ENCODE assay signal across 16 cellular contexts in the genomic region with DNA sequence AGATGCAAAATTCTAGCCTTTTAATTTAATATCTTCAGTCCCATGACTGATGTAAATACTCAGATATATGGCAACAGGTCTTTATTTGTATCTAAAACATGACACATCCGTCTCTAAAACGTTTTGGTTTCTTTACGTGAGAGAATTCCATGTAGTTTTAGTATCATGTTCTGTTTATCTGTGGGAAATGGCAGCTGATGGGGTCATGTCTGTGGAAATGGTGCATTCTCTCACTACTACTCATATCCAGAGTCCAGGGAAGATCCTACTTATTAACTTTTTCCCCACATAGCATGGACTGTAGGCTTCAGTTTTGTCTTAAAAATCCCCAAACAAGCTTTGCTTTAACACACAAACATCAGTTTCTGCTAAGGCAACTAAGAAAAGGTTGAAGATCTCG. TPM values are rescaled to one million over a fixed set of nuclear protein-coding genes. Genes with fewer than 3 reads are reported as not detected.
DNase-seq lines count a peak whose midpoint lies in the region; ATAC-seq, FAIRE-seq and TF ChIP-seq lines count a peak whose summit lies in the region.
"Had no signal": no experiment of that assay in that cellular context is flagged by ENCODE, and none has a peak within 500 bp of the region (broad histone marks: within the 10 kb centered on the region; RNA-seq: fewer than 3 reads in every experiment).

No MANE protein-coding gene starts in this region.

- no peaks in the 10 kb centered on the region for H3K36me3 ChIP-seq in neural cell (ENCODE audit: insufficient read depth, low read length)

- no peak for TF ChIP-seq RAD21 in neural cell (conservative IDR thresholded peaks at IDR 0.05)

- H3K9ac ChIP-seq in neural cell (ENCODE audit: low read length), result no peak overlapping the region

- TF ChIP-seq EP300 in neural cell (conservative IDR thresholded peaks at IDR 0.05; ENCODE audit: poor library complexity, severe bottlenecking), result no peak

- ATAC-seq in HG02759 (IDR thresholded peaks at IDR 0.05; ENCODE audit: unreplicated experiment), result no peak
- ATAC-seq: left lobe of liver had no signal

- H3K79me2 ChIP-seq in neural cell (replicated peaks; ENCODE audit: insufficient read depth, low read length), result no peaks in the 10 kb centered on the region

- no peaks in the 10 kb centered on the region for H3F3A ChIP-seq in neural cell (ENCODE audit: insufficient read depth, low read length, poor library complexity, severe bottlenecking)

- TF ChIP-seq CTCF in AG09309 (IDR thresholded peaks at IDR 0.05; ENCODE audit: control insufficient read depth, insufficient read depth, low read depth, low read length, missing control alignments), result no peak
- TF ChIP-seq CTCF in neural cell (IDR thresholded peaks at IDR 0.05; ENCODE audit: poor library complexity, severe bottlenecking), result no peak

- no peak overlapping the region for H3K27ac ChIP-seq in neural cell (ENCODE audit: low read length)
- H3K27ac ChIP-seq: tibial artery had no signal

- no peak for FAIRE-seq in GM19239 (lab: Jason Lieb, UNC)
- FAIRE-seq: D721Med, HTR-8/SVneo had no signal

- no peaks in the 10 kb centered on the region for H4K20me1 ChIP-seq in neural cell (ENCODE audit: insufficient read depth)

- H3K4me3 ChIP-seq in AG09309 (ENCODE audit: control insufficient read depth, low read depth, low read length) (no peak overlapping the region), neural cell (ENCODE audit: low read length) (peak overlapping the region; percentile 30)
- H3K4me3 ChIP-seq: tibial artery had no signal

- no peak overlapping the region for H3K4me2 ChIP-seq in neural cell (ENCODE audit: low read length)

- no peaks in the 10 kb centered on the region for H3K9me2 ChIP-seq in neural cell (ENCODE audit: insufficient read depth, low read length)

- H3K9me3 ChIP-seq in neural cell (ENCODE audit: low read length), result no peaks in the 10 kb centered on the region
- H3K9me3 ChIP-seq: tibial artery had no signal

- no peak overlapping the region for H2AFZ ChIP-seq in neural cell (ENCODE audit: low read depth, low read length)

- H3K27me3 ChIP-seq in neural cell (ENCODE audit: insufficient read depth, low read depth, low read length), result no peaks in the 10 kb centered on the region
- H3K27me3 ChIP-seq: tibial artery had no signal

- DNase-seq in AG09309 (ENCODE audit: low read depth) (peak; percentile 83), M059J (ENCODE audit: low read depth) (peak; percentile 58), fibroblast of gingiva (ENCODE audit: low read depth) (peak; percentile 87), GM19239 (ENCODE audit: insufficient read length, low spot score) (no peak), LoVo (ENCODE audit: low spot score) (no peak)
- DNase-seq in stimulated activated naive CD4-positive, alpha-beta T cell treated with Interleukin-2 at 50 U/mL for 16 hours (lab: John Stamatoyannopoulos, UW), result no peak
- DNase-seq: activated naive CD4-positive, alpha-beta T cell treated with anti-CD3 and anti-CD28 coated beads, Interleukin-2, amount 50 U/mL, for 16 hours; AML-193; NCI-H1048; NCI-H2171; tibial artery had no signal

TF ChIP-seq in neural cell, 6 proteins besides CTCF, POLR2A, EP300 and RAD21:
- TF ChIP-seq SMC3 (conservative IDR thresholded peaks at IDR 0.05; ENCODE audit: poor library complexity), result no peak
- no peak for TF ChIP-seq EZH2 (IDR thresholded peaks at IDR 0.05; ENCODE audit: borderline replicate concordance, insufficient read depth, low read length, poor library complexity, severe bottlenecking)
- TF ChIP-seq REST (IDR thresholded peaks at IDR 0.05; ENCODE audit: borderline replicate concordance), result no peak
- no peak for TF ChIP-seq MXI1 (conservative IDR thresholded peaks at IDR 0.05; ENCODE audit: poor library complexity, severe bottlenecking)
- TF ChIP-seq TAF1 (IDR thresholded peaks at IDR 0.05; ENCODE audit: low read depth), result no peak
- TF ChIP-seq POLR2AphosphoS5 (IDR thresholded peaks at IDR 0.05), result no peak

RNA-seq across cellular contexts. Expression of gene SPTLC2, which starts 53.8 kb away (rescaled TPM):
- 12.5 and 18.8 TPM in 2 replicates for total RNA-seq in M059J (2014; rRNA removed; shearing (Covaris generic))
- polyA plus RNA-seq in neural cell, result 12.0 and 15.1 TPM in 2 replicates
- 38.2 and 38.7 TPM in 2 replicates for polyA minus RNA-seq in neural cell

Comparison
In these comparisons a context has a peak if more than half of its experiments do, and no peak if none do; other contexts are left out.
1. DNase-seq: peak in AG09309 (single experiment), M059J (single experiment) and fibroblast of gingiva (single experiment); none in GM19239 (single experiment), stimulated activated naive CD4-positive, alpha-beta T cell treated with Interleukin-2 at 50 U/mL for 16 hours (single experiment) and LoVo (single experiment).